ENCODE assay signal across 16 cellular contexts in the genomic region with DNA sequence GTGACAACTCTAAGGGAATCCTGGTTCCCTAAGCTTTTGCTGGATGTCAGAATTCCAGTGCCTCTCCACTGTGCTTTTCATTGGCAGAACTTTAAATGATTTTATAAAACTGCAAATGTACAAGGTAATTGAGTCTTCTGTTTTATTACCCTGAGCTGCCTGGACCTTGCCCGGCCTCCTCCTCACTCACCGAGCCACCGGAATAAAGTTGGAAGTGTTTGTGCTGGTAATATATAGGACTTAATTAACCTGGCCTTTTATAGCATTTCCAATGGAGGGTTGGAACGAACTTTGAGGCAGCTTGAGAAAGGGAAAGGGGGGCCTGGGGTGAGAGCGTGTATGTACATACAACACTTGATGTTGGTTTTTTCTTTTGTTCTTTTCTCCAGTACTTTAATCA. TPM values are rescaled to one million over a fixed set of nuclear protein-coding genes. Genes with fewer than 3 reads are reported as not detected.
DNase-seq lines count a peak whose midpoint lies in the region; ATAC-seq, FAIRE-seq and TF ChIP-seq lines count a peak whose summit lies in the region.
"Had no signal": no experiment of that assay in that cellular context is flagged by ENCODE, and none has a peak within 500 bp of the region (broad histone marks: within the 10 kb centered on the region; RNA-seq: fewer than 3 reads in every experiment).

No MANE protein-coding gene starts in this region.

- no TSS peak for BruUV-seq in IMR-90 (replicated peaks; lab: Mats Ljungman, UMichigan)

- no peak overlapping the region for H4K5ac ChIP-seq in IMR-90 (ENCODE audit: low read depth, low read length)

- no peak for DNase-seq in IMR-90
- no peak for DNase-seq in astrocyte (ENCODE audit: low read depth)
- peak; percentile 43 to 56 for DNase-seq in left colon
- no peak for DNase-seq in type B pancreatic cell (ENCODE audit: extremely low spot score, unreplicated experiment)
- no peak for DNase-seq in CD4-positive, alpha-beta memory T cell
- DNase-seq in NCI-H187 (lab: John Stamatoyannopoulos, UW) = no peak
- DNase-seq: H7, MV-4-11, NCI-H1417 treated with DMSO at 0.1 percent for 48 hours, NCI-H2029 treated with DMSO at 0.1 percent for 48 hours, NCI-H2227 treated with DMSO at 0.1 percent for 48 hours, NCI-H526 had no signal

- H2BK120ac ChIP-seq in IMR-90 (ENCODE audit: low read depth, low read length) = peak overlapping the region; percentile 85

- H3K27ac Mint-ChIP-seq in astrocyte (ENCODE audit: unreplicated experiment) (peak overlapping the region; percentile 89), type B pancreatic cell (peak overlapping the region; percentile 86)
- H3K27ac Mint-ChIP-seq in CD4-positive, alpha-beta memory T cell = no peak overlapping the region

- POLR2A ChIA-PET in IMR-90 (lab: Charles Lee; ENCODE audit: unreplicated experiment) = no interaction called here
- POLR2A ChIA-PET in CD4-positive, alpha-beta memory T cell (lab: Charles Lee; ENCODE audit: partially characterized antibody) = no interaction called here

- in situ Hi-C loops in IMR-90 (cut with MboI; ENCODE audit: low sequenced_read_pairs) = no loop called here

- H4K20me1 ChIP-seq in IMR-90 (ENCODE audit: insufficient read depth, low read length) (no peaks in the 10 kb centered on the region), astrocyte (ENCODE audit: insufficient read depth, low read length) (no peaks in the 10 kb centered on the region)
- H4K20me1 ChIP-seq: BLaER1 treated with 17β-estradiol and CSF1 and Interleukin-3, amounts not matched to agents 10 nM and 100 nM had no signal

- H3K4me3 ChIP-seq in IMR-90 (ENCODE audit: insufficient read depth, low read depth, low read length) (no peak overlapping the region), astrocyte (ENCODE audit: insufficient read depth, low read depth, low read length) (no peak overlapping the region)
- H3K4me3 ChIP-seq in CD4-positive, alpha-beta memory T cell (ENCODE audit: low read length in 2 of 2) = no peak overlapping the region
- H3K4me3 ChIP-seq: BLaER1 treated with 17β-estradiol and CSF1 and Interleukin-3, amounts not matched to agents 10 nM and 100 nM; SK-N-MC had no signal

- H3K36me3 ChIP-seq in IMR-90 (ENCODE audit: control insufficient read depth, insufficient read depth, low read length) (no peaks in the 10 kb centered on the region), astrocyte (ENCODE audit: insufficient read depth, low read length) (no peaks in the 10 kb centered on the region)
- no peaks in the 10 kb centered on the region for H3K36me3 ChIP-seq in CD4-positive, alpha-beta memory T cell (ENCODE audit: insufficient read depth, low read length)
- H3K36me3 ChIP-seq: BLaER1 treated with 17β-estradiol and CSF1 and Interleukin-3, amounts not matched to agents 10 nM and 100 nM had no signal

- dilution Hi-C loops in IMR-90 (cut with HindIII; ENCODE audit: low sequenced_read_pairs, unreplicated experiment) = no loop called here

- WGBS in IMR-90 (ENCODE audit: extremely low coverage in 2 of 2, insufficient read length in 1 of 2), 2 experiments = no CpG with 5 or more reads among the region's 5 CpGs

- peak overlapping the region; percentile 19 to 33; a peak in 2 of 4 replicates for H4K8ac ChIP-seq in IMR-90 (ENCODE audit: low read depth in 2 of 2, low read length in 2 of 2)

- H3K36me3 Mint-ChIP-seq in astrocyte (ENCODE audit: low read depth, unreplicated experiment) = no peaks in the 10 kb centered on the region
- no peaks in the 10 kb centered on the region for H3K36me3 Mint-ChIP-seq in type B pancreatic cell
- H3K36me3 Mint-ChIP-seq in CD4-positive, alpha-beta memory T cell = no peaks in the 10 kb centered on the region

- H3K56ac ChIP-seq in IMR-90 (ENCODE audit: extremely low read depth, insufficient read depth, low read length) = no peak overlapping the region

- H3K4me1 Mint-ChIP-seq in astrocyte (ENCODE audit: low read depth, unreplicated experiment) (peaks cover 17% of the 10 kb centered on the region), type B pancreatic cell (ENCODE audit: unreplicated experiment) (peaks cover 16% of the 10 kb centered on the region)
- H3K4me1 Mint-ChIP-seq in CD4-positive, alpha-beta memory T cell = no peaks in the 10 kb centered on the region

- 0 out of 2 replicates have a peak overlapping the region, but pooled peaks have one; percentile 27 for H2AK5ac ChIP-seq in IMR-90 (ENCODE audit: low read depth, low read length)

- peaks cover 5% of the 10 kb centered on the region for H3K9me3 Mint-ChIP-seq in astrocyte (ENCODE audit: unreplicated experiment)
- peaks cover 16% of the 10 kb centered on the region for H3K9me3 Mint-ChIP-seq in type B pancreatic cell
- peaks cover 3 to 18% (median 9%) of the 10 kb centered on the region in 8 donors for H3K9me3 Mint-ChIP-seq in CD4-positive, alpha-beta memory T cell

- no peak for TF ChIP-seq RAD21 in IMR-90 (IDR thresholded peaks at IDR 0.05; ENCODE audit: low read length)

- H2BK20ac ChIP-seq in IMR-90 (ENCODE audit: low read depth, low read length) = peak overlapping the region; percentile 84

- FAIRE-seq in astrocyte (lab: Jason Lieb, UNC) = no peak

- no peak overlapping the region for H3K18ac ChIP-seq in IMR-90 (ENCODE audit: low read depth, low read length)

- no peak overlapping the region for H2AFZ ChIP-seq in IMR-90 (replicated peaks; ENCODE audit: low read length, poor library complexity)
- H2AFZ ChIP-seq in astrocyte (ENCODE audit: low read depth, low read length) = no peak overlapping the region

- no peak overlapping the region for H2AK9ac ChIP-seq in IMR-90 (replicated peaks; ENCODE audit: low read depth, low read length, poor library complexity)

- H3K4me2 ChIP-seq in IMR-90 (ENCODE audit: low read depth, low read length) = no peak overlapping the region
- no peak overlapping the region for H3K4me2 ChIP-seq in astrocyte (ENCODE audit: low read length)

- H3K27ac ChIP-seq in IMR-90 (ENCODE audit: insufficient read depth, low read length) = no peak overlapping the region
- no peak overlapping the region for H3K27ac ChIP-seq in astrocyte (ENCODE audit: low read depth, low read length)
- no peak overlapping the region for H3K27ac ChIP-seq in CD4-positive, alpha-beta memory T cell (ENCODE audit: low read depth, low read length)
- H3K27ac ChIP-seq: BLaER1 treated with 17β-estradiol and CSF1 and Interleukin-3, amounts not matched to agents 10 nM and 100 nM; SK-N-MC had no signal

- intact Hi-C loops in IMR-90 (cut with micrococcal nuclease) = no loop called here
- intact Hi-C loops in left colon (cut with DNase I, micrococcal nuclease) = no loop called here
- intact Hi-C loops in CD4-positive, alpha-beta memory T cell (cut with micrococcal nuclease) = no loop called here

- H3K9me1 ChIP-seq in IMR-90 (ENCODE audit: insufficient read depth, low read length) = peaks cover 14% of the 10 kb centered on the region

- H3K79me2 ChIP-seq in astrocyte (ENCODE audit: insufficient read depth, low read length) = no peaks in the 10 kb centered on the region

- no peak overlapping the region for H2BK5ac ChIP-seq in IMR-90 (ENCODE audit: low read depth, low read length, poor library complexity, severe bottlenecking)

- TF ChIP-seq CTCF in IMR-90 (conservative IDR thresholded peaks at IDR 0.05; ENCODE audit: low read depth, low read length) (no peak), astrocyte (IDR thresholded peaks at IDR 0.05; ENCODE audit: insufficient read depth, low read depth, low read length) (no peak), type B pancreatic cell (conservative IDR thresholded peaks at IDR 0.05) (no peak)

- H3K9me3 ChIP-seq in IMR-90 (ENCODE audit: control insufficient read depth, insufficient read depth, low read length) (peaks cover 3% of the 10 kb centered on the region), astrocyte (ENCODE audit: insufficient read depth, low read depth, low read length) (no peaks in the 10 kb centered on the region)
- H3K9me3 ChIP-seq in CD4-positive, alpha-beta memory T cell (ENCODE audit: control insufficient read depth in 1 of 2, low read length in 2 of 2) = no peaks in the 10 kb centered on the region

- H3K4me1 ChIP-seq in IMR-90 (ENCODE audit: control insufficient read depth, insufficient read depth, low read length) (peaks cover 11% of the 10 kb centered on the region), astrocyte (ENCODE audit: insufficient read depth, low read length) (peaks cover 11% of the 10 kb centered on the region)
- no peaks in the 10 kb centered on the region for H3K4me1 ChIP-seq in CD4-positive, alpha-beta memory T cell (ENCODE audit: insufficient read depth, low read length)

- CTCF ChIA-PET in IMR-90 (lab: Yijun Ruan, JAX) = interaction anchor here (1.3 to 2.0 kb wide), 2 partner anchors 37 to 63 kb away, joined by 3 to 5 read pairs; no protein-coding TSS in a partner anchor
- CTCF ChIA-PET in CD4-positive, alpha-beta memory T cell (lab: Charles Lee; ENCODE audit: partially characterized antibody) = no interaction called here

- H3K79me1 ChIP-seq in IMR-90 (ENCODE audit: low read depth in 1 of 2, low read length in 2 of 2) = no peaks in the 10 kb centered on the region

- peak overlapping the region; percentile 67; the same call in 1 of the 2 replicates for H3K14ac ChIP-seq in IMR-90 (replicated peaks; ENCODE audit: low read depth, low read length)

- H2BK15ac ChIP-seq in IMR-90 (ENCODE audit: low read depth, low read length) = peak overlapping the region; percentile 61; the same call in 1 of the 3 replicates

- peak overlapping the region; percentile 81; the same call in 1 of the 2 replicates for H4K91ac ChIP-seq in IMR-90 (ENCODE audit: insufficient read depth, low read depth, low read length)

- no peak for TF ChIP-seq POLR2A in IMR-90 (IDR thresholded peaks at IDR 0.05; ENCODE audit: low read depth, low read length)

- H3K4me3 Mint-ChIP-seq in astrocyte (ENCODE audit: unreplicated experiment) (no peak overlapping the region), type B pancreatic cell (no peak overlapping the region)
- H3K4me3 Mint-ChIP-seq in CD4-positive, alpha-beta memory T cell = no peak overlapping the region

- no peak overlapping the region; the same call in 1 of the 2 replicates for H3K4ac ChIP-seq in IMR-90 (ENCODE audit: low read depth, low read length)

- H3K23ac ChIP-seq in IMR-90 (ENCODE audit: low read depth, low read length) = no peak overlapping the region

- H3K9ac ChIP-seq in IMR-90 (ENCODE audit: low read depth, low read length) (no peak overlapping the region), astrocyte (ENCODE audit: low read length) (no peak overlapping the region)
- H3K9ac ChIP-seq: BLaER1 treated with 17β-estradiol and CSF1 and Interleukin-3, amounts not matched to agents 10 nM and 100 nM had no signal

- H3K27me3 ChIP-seq in IMR-90 (ENCODE audit: control insufficient read depth, insufficient read depth, low read length) (no peaks in the 10 kb centered on the region), astrocyte (ENCODE audit: insufficient read depth, low read length) (no peaks in the 10 kb centered on the region)
- H3K27me3 ChIP-seq in CD4-positive, alpha-beta memory T cell (ENCODE audit: insufficient read depth, low read length) = no peaks in the 10 kb centered on the region
- H3K27me3 ChIP-seq: BLaER1 treated with 17β-estradiol and CSF1 and Interleukin-3, amounts not matched to agents 10 nM and 100 nM had no signal

- ATAC-seq in IMR-90 (ENCODE audit: low read depth) (no peak), left colon (peak; percentile 94), GM19455 (IDR thresholded peaks at IDR 0.05; ENCODE audit: unreplicated experiment) (no peak)

- H3K27me3 Mint-ChIP-seq in astrocyte (ENCODE audit: low read depth, unreplicated experiment) = peaks cover 5% of the 10 kb centered on the region
- peaks cover 6% of the 10 kb centered on the region for H3K27me3 Mint-ChIP-seq in type B pancreatic cell
- H3K27me3 Mint-ChIP-seq in CD4-positive, alpha-beta memory T cell = peaks cover 3 to 12% of the 10 kb centered on the region in 2 donors

RNA-seq across cellular contexts. Expression of gene ZNF503, which starts 43.4 kb away (rescaled TPM):
- total RNA-seq in IMR-90 (2012; rRNA removed) (0.36 and 0.83 TPM in 2 replicates), astrocyte (11.1 and 11.9 TPM in 2 replicates), left colon (1 to 10 TPM; 3.8 to 9.9 TPM), type B pancreatic cell (ENCODE audit: low replicate concordance) (86.7 and 88.4 TPM in 2 replicates)
- 5.8 and 7.2 TPM in 2 replicates for polyA plus RNA-seq in IMR-90 (2012; rRNA removed)
- polyA plus RNA-seq in IMR-90 (2012; cell fraction: cytosol; rRNA removed) = 9.6 and 16.1 TPM in 2 replicates
- polyA plus RNA-seq in IMR-90 (2012; cell fraction: nucleus; rRNA removed; ENCODE audit: low replicate concordance) = 7.7 and 20.9 TPM in 2 replicates
- under 1 TPM in 1 of 2 experiments, not detected in 1; 0.12 TPM for total RNA-seq in CD4-positive, alpha-beta memory T cell
- polyA plus RNA-seq in CD4-positive, alpha-beta memory T cell = not detected
- total RNA-seq: OCI-LY7 had no signal

Comparison
In these comparisons a context has a peak if more than half of its experiments do, and no peak if none do; other contexts are left out.
1. DNase-seq: peak in left colon (2 of 2); none in IMR-90 (single experiment), astrocyte (single experiment), type B pancreatic cell (single experiment), CD4-positive, alpha-beta memory T cell (0 of 5) and NCI-H187 (0 of 2).
2. H3K27ac Mint-ChIP-seq: peak in astrocyte (single experiment) and type B pancreatic cell (single experiment); none in CD4-positive, alpha-beta memory T cell (0 of 7).